8 cellular contexts compared by ENCODE assay signal in genomic region chr4:38868055-38868965, GRCh38. TPM values are rescaled to one million over a fixed set of nuclear protein-coding genes. Genes with fewer than 3 reads are reported as not detected.
DNase-seq lines count a peak whose midpoint lies in the region; ATAC-seq and TF ChIP-seq lines count a peak whose summit lies in the region.

No MANE protein-coding gene starts in this region.

- peak; percentile 20 for ATAC-seq in GM19328 (IDR thresholded peaks at IDR 0.05; ENCODE audit: unreplicated experiment)
- no peak for ATAC-seq in GM18517 (IDR thresholded peaks at IDR 0.05; ENCODE audit: unreplicated experiment)
- ATAC-seq in HG02970 (IDR thresholded peaks at IDR 0.05; ENCODE audit: low FRiP score, unreplicated experiment), result no peak

- no peaks in the 10 kb centered on the region for H3K79me2 ChIP-seq in OCI-LY7 (ENCODE audit: insufficient read depth, low read depth, low read length)

- no peak overlapping the region for H3K27ac Mint-ChIP-seq in endodermal cell

- no peaks in the 10 kb centered on the region for H3K9me3 Mint-ChIP-seq in endodermal cell

- POLR2A ChIA-PET in OCI-LY7 (lab: Charles Lee), result no interaction called here

- no peak for TF ChIP-seq CTCF in OCI-LY7 (conservative IDR thresholded peaks at IDR 0.05; ENCODE audit: low read length)
- no peak for TF ChIP-seq CTCF in endodermal cell (conservative IDR thresholded peaks at IDR 0.05)

- no peaks in the 10 kb centered on the region for H4K20me1 ChIP-seq in OCI-LY7 (ENCODE audit: insufficient read depth, low read length)

- no peak overlapping the region for H3K27ac ChIP-seq in OCI-LY7 (ENCODE audit: low read depth, low read length, poor library complexity, severe bottlenecking)
- no peak overlapping the region for H3K27ac ChIP-seq in endodermal cell (ENCODE audit: low read depth, low read length)
- peak overlapping the region; percentile 97 for H3K27ac ChIP-seq in mucosa of rectum (ENCODE audit: low read depth in 2 of 2, low read length in 2 of 2)

- no peaks in the 10 kb centered on the region for H3K9me2 ChIP-seq in OCI-LY7 (ENCODE audit: insufficient read depth, low read length)

- DNase-seq in OCI-LY7 (ENCODE audit: low spot score) (no peak), endodermal cell (peak; percentile 68), HPDE6-E6E7 (ENCODE audit: extremely low spot score) (no peak)
- no peak for DNase-seq in activated effector memory CD4-positive, alpha-beta T cell treated with anti-CD3 and anti-CD28 coated beads, Interleukin-2, amount 50 U/mL, for 16 hours

- H3K9me3 ChIP-seq in OCI-LY7 (ENCODE audit: low read length) (no peaks in the 10 kb centered on the region), endodermal cell (ENCODE audit: control insufficient read depth, low read length) (no peaks in the 10 kb centered on the region), mucosa of rectum (ENCODE audit: control insufficient read depth in 2 of 2, low read length in 2 of 2) (no peaks in the 10 kb centered on the region)

- H3K4me3 Mint-ChIP-seq in endodermal cell, result peak overlapping the region; percentile 71

- CTCF ChIA-PET in OCI-LY7 (lab: Charles Lee; ENCODE audit: unreplicated experiment), result no interaction called here

- H3K36me3 Mint-ChIP-seq in endodermal cell (ENCODE audit: low read depth), result no peaks in the 10 kb centered on the region

- no peak overlapping the region for H3K4me3 ChIP-seq in OCI-LY7 (ENCODE audit: low read depth, low read length, poor library complexity, severe bottlenecking)
- H3K4me3 ChIP-seq in endodermal cell (ENCODE audit: low read length), result peak overlapping the region; percentile 82
- peak overlapping the region; percentile 83 to 86 for H3K4me3 ChIP-seq in mucosa of rectum (ENCODE audit: low read length in 2 of 2)

- peak overlapping the region; percentile 88 for H3K9ac ChIP-seq in endodermal cell (ENCODE audit: extremely low read depth, low read length, poor library complexity, severe bottlenecking)
- peak overlapping the region; percentile 95 to 99 for H3K9ac ChIP-seq in mucosa of rectum (ENCODE audit: low read depth in 1 of 2, low read length in 2 of 2)

- no TSS peak for BruUV-seq in OCI-LY7 (replicated peaks; lab: Mats Ljungman, UMichigan)

- no peaks in the 10 kb centered on the region for H3K4me1 ChIP-seq in OCI-LY7 (ENCODE audit: insufficient read depth, low read length, poor library complexity, severe bottlenecking)
- H3K4me1 ChIP-seq in endodermal cell (ENCODE audit: control insufficient read depth, insufficient read depth, low read length), result no peaks in the 10 kb centered on the region
- H3K4me1 ChIP-seq in mucosa of rectum (ENCODE audit: control insufficient read depth in 2 of 2, insufficient read depth in 2 of 2, low read length in 2 of 2), result peaks cover 10 to 34% of the 10 kb centered on the region in 2 donors

- WGBS in endodermal cell (ENCODE audit: insufficient coverage in 1 of 2, insufficient read length in 1 of 2), 2 experiments, result 25 to 31% methylated on average over 10 to 30 of the region's 30 CpGs

- H2AFZ ChIP-seq in OCI-LY7 (ENCODE audit: low read length), result no peak overlapping the region

- intact Hi-C loops in OCI-LY7 (cut with micrococcal nuclease; ENCODE audit: unreplicated experiment), result no loop called here

- H3K4me2 ChIP-seq in OCI-LY7 (ENCODE audit: low read length), result peak overlapping the region; percentile 32; the same call in 1 of the 2 replicates

- no peaks in the 10 kb centered on the region for H3K36me3 ChIP-seq in OCI-LY7 (ENCODE audit: insufficient read depth, low read length)
- peaks cover 12% of the 10 kb centered on the region for H3K36me3 ChIP-seq in endodermal cell (ENCODE audit: control insufficient read depth, insufficient read depth, low read length)
- H3K36me3 ChIP-seq in mucosa of rectum (ENCODE audit: control insufficient read depth in 2 of 2, insufficient read depth in 2 of 2, low read length in 2 of 2), result peaks cover 6 to 10% of the 10 kb centered on the region in 2 donors

- H3K27me3 ChIP-seq in endodermal cell (ENCODE audit: control insufficient read depth, insufficient read depth, low read length, poor library complexity, severe bottlenecking) (no peaks in the 10 kb centered on the region), mucosa of rectum (ENCODE audit: control insufficient read depth in 2 of 2, insufficient read depth in 2 of 2, low read length in 2 of 2) (no peaks in the 10 kb centered on the region)

- peaks cover 6% of the 10 kb centered on the region for H3K27me3 Mint-ChIP-seq in endodermal cell (ENCODE audit: insufficient read depth)

- H3K4me1 Mint-ChIP-seq in endodermal cell, result peaks cover 8% of the 10 kb centered on the region

RNA-seq across cellular contexts. Expression of gene FAM114A1, which starts 0.7 kb away (rescaled TPM):
- not detected in 2 replicates for total RNA-seq in OCI-LY7 (2014; rRNA removed; shearing (Covaris generic))
- total RNA-seq in OCI-LY7 (2022) (not detected in 2 replicates), endodermal cell (10 to 100 TPM; 19.3 to 39.3 TPM)
- 17.2 TPM for polyA plus RNA-seq in endodermal cell (2013, experiment 1 of 2)
- 17.8 TPM for polyA plus RNA-seq in endodermal cell (2013, experiment 2 of 2)

RNA-seq across cellular contexts. Expression of gene TLR6, which starts 11.7 kb away (rescaled TPM):
- total RNA-seq in OCI-LY7 (2014; rRNA removed; shearing (Covaris generic)), result 1.5 TPM in 2 replicates
- total RNA-seq in OCI-LY7 (2022) (7.1 and 9.2 TPM in 2 replicates), endodermal cell (under 1 TPM; 0.13 to 0.53 TPM)
- not detected for polyA plus RNA-seq in endodermal cell (2013, experiment 1 of 2)
- 0.04 TPM for polyA plus RNA-seq in endodermal cell (2013, experiment 2 of 2)

Comparison
In these comparisons a context has a peak if more than half of its experiments do, and no peak if none do; other contexts are left out.
1. H3K27ac ChIP-seq: peak in mucosa of rectum (2 of 2); none in OCI-LY7 (single experiment) and endodermal cell (single experiment).
2. RNA of gene FAM114A1, which starts 0.7 kb away (total RNA-seq): 19.3 to 39.3 TPM in endodermal cell; not detected in OCI-LY7; every median in the first group is over 10 times any median in the second.